ENCODE assay signal across 16 cellular contexts in the genomic region with DNA sequence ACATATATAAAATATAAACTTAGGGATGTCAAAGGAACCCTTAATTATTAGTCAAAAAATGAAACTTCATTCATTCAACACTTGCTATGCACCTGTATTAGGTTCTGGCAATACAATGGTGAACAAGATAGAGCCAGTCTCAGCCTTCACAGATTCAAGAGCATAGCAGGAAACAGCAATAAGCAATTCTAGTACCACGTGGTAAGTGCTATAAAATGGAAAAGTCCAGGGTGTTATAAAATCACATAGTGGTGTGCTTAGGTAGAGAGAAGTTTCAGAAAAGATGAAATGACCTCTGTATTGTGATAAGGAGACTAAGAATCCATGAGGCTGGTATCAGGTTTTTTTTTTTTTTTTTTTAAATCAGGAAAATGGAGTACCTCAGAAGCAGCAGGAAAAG. TPM values are rescaled to one million over a fixed set of nuclear protein-coding genes. Genes with fewer than 3 reads are reported as not detected.
DNase-seq lines count a peak whose midpoint lies in the region; ATAC-seq and TF ChIP-seq lines count a peak whose summit lies in the region.
"Had no signal": no experiment of that assay in that cellular context is flagged by ENCODE, and none has a peak within 500 bp of the region (broad histone marks: within the 10 kb centered on the region; RNA-seq: fewer than 3 reads in every experiment).

No MANE protein-coding gene starts in this region.

- peaks cover 27% of the 10 kb centered on the region for H3K4me1 ChIP-seq in mucosa of descending colon (ENCODE audit: low read depth)

- no peaks in the 10 kb centered on the region for H3K36me3 ChIP-seq in mucosa of descending colon (ENCODE audit: low read depth)
- H3K36me3 ChIP-seq: Peyer's patch had no signal

- ATAC-seq in stimulated activated naive CD8-positive, alpha-beta T cell treated with anti-CD3 and anti-CD28 coated beads, Interleukin-15, Interleukin-2, amounts not matched to agents 100 U/mL and 50 U/mL, for 24 hours, result no peak
- ATAC-seq in mucosa of descending colon (peak; percentile 92), GM18520 (IDR thresholded peaks at IDR 0.05; ENCODE audit: unreplicated experiment) (no peak)

- H3K9me3 ChIP-seq in mucosa of descending colon, result no peaks in the 10 kb centered on the region
- H3K9me3 ChIP-seq: Peyer's patch had no signal

- no peak for DNase-seq in stimulated activated naive CD8-positive, alpha-beta T cell treated with anti-CD3 and anti-CD28 coated beads, Interleukin-15, Interleukin-2, amounts not matched to agents 100 U/mL and 50 U/mL, for 24 hours
- no peak for DNase-seq in activated T-helper 2 cell treated with anti-CD3 and anti-CD28 coated beads, Interferon-gamma antibody, Interleukin-2, Interleukin-4, amounts not matched to agents 10 μg/mL and 5 μg/mL and 100 μg/mL, durations not matched to agents 14 hours and 24 hours and 36 hours (ENCODE audit: low spot score)
- DNase-seq in mucosa of descending colon, result peak in 1 of 3 donors; percentile 20
- no peak for DNase-seq in SK-N-DZ (ENCODE audit: low spot score)
- no peak for DNase-seq in NCI-H526 (lab: John Stamatoyannopoulos, UW)
- DNase-seq: ACHN, DMS79, H9, IMR-90, NCI-H1417 treated with DMSO at 0.1 percent for 48 hours, NCI-H187 treated with DMSO at 0.1 percent for 48 hours, NCI-H226, NCI-H524, Peyer's patch had no signal

- H3K27ac Mint-ChIP-seq in stimulated activated naive CD8-positive, alpha-beta T cell treated with anti-CD3 and anti-CD28 coated beads, Interleukin-15, Interleukin-2, amounts not matched to agents 100 ng/mL and 50 ng/mL, for 24 hours, result peak overlapping the region; percentile 33
- peak overlapping the region; percentile 30 for H3K27ac Mint-ChIP-seq in activated T-helper 2 cell treated with anti-CD3 and anti-CD28 coated beads, Interferon-gamma antibody, Interleukin-2, Interleukin-4, amounts not matched to agents 10 μg/mL and 5 μg/mL and 100 μg/mL, durations not matched to agents 14 hours and 24 hours and 36 hours
- H3K27ac Mint-ChIP-seq: H9 had no signal

- no peaks in the 10 kb centered on the region for H3K9me3 Mint-ChIP-seq in stimulated activated naive CD8-positive, alpha-beta T cell treated with anti-CD3 and anti-CD28 coated beads, Interleukin-15, Interleukin-2, amounts not matched to agents 100 ng/mL and 50 ng/mL, for 24 hours
- no peaks in the 10 kb centered on the region for H3K9me3 Mint-ChIP-seq in activated T-helper 2 cell treated with anti-CD3 and anti-CD28 coated beads, Interferon-gamma antibody, Interleukin-2, Interleukin-4, amounts not matched to agents 10 μg/mL and 5 μg/mL and 100 μg/mL, durations not matched to agents 14 hours and 24 hours and 36 hours
- H3K9me3 Mint-ChIP-seq: H9 had no signal

- peaks cover 51% of the 10 kb centered on the region for H3K4me1 Mint-ChIP-seq in stimulated activated naive CD8-positive, alpha-beta T cell treated with anti-CD3 and anti-CD28 coated beads, Interleukin-15, Interleukin-2, amounts not matched to agents 100 ng/mL and 50 ng/mL, for 24 hours (ENCODE audit: low read depth)
- H3K4me1 Mint-ChIP-seq in activated T-helper 2 cell treated with anti-CD3 and anti-CD28 coated beads, Interferon-gamma antibody, Interleukin-2, Interleukin-4, amounts not matched to agents 10 μg/mL and 5 μg/mL and 100 μg/mL, durations not matched to agents 14 hours and 24 hours and 36 hours (ENCODE audit: low read depth), result peaks cover 27% of the 10 kb centered on the region

- peak overlapping the region; percentile 22 for H3K4me3 Mint-ChIP-seq in stimulated activated naive CD8-positive, alpha-beta T cell treated with anti-CD3 and anti-CD28 coated beads, Interleukin-15, Interleukin-2, amounts not matched to agents 100 ng/mL and 50 ng/mL, for 24 hours
- H3K4me3 Mint-ChIP-seq in activated T-helper 2 cell treated with anti-CD3 and anti-CD28 coated beads, Interferon-gamma antibody, Interleukin-2, Interleukin-4, amounts not matched to agents 10 μg/mL and 5 μg/mL and 100 μg/mL, durations not matched to agents 14 hours and 24 hours and 36 hours (ENCODE audit: low read depth), result no peak overlapping the region
- H3K4me3 Mint-ChIP-seq: H9 had no signal

- no peaks in the 10 kb centered on the region for H3K27me3 Mint-ChIP-seq in stimulated activated naive CD8-positive, alpha-beta T cell treated with anti-CD3 and anti-CD28 coated beads, Interleukin-15, Interleukin-2, amounts not matched to agents 100 ng/mL and 50 ng/mL, for 24 hours
- no peaks in the 10 kb centered on the region for H3K27me3 Mint-ChIP-seq in activated T-helper 2 cell treated with anti-CD3 and anti-CD28 coated beads, Interferon-gamma antibody, Interleukin-2, Interleukin-4, amounts not matched to agents 10 μg/mL and 5 μg/mL and 100 μg/mL, durations not matched to agents 14 hours and 24 hours and 36 hours (ENCODE audit: low read depth)

- H3K4me3 ChIP-seq in mucosa of descending colon, result no peak overlapping the region
- H3K4me3 ChIP-seq: Peyer's patch had no signal

- TF ChIP-seq CTCF in mucosa of descending colon (IDR thresholded peaks at IDR 0.05), result no peak

- H3K36me3 Mint-ChIP-seq in stimulated activated naive CD8-positive, alpha-beta T cell treated with anti-CD3 and anti-CD28 coated beads, Interleukin-15, Interleukin-2, amounts not matched to agents 100 ng/mL and 50 ng/mL, for 24 hours (ENCODE audit: low read depth), result peaks cover 31% of the 10 kb centered on the region
- H3K36me3 Mint-ChIP-seq in activated T-helper 2 cell treated with anti-CD3 and anti-CD28 coated beads, Interferon-gamma antibody, Interleukin-2, Interleukin-4, amounts not matched to agents 10 μg/mL and 5 μg/mL and 100 μg/mL, durations not matched to agents 14 hours and 24 hours and 36 hours (ENCODE audit: low read depth), result peaks cover 37% of the 10 kb centered on the region

- intact Hi-C loops in activated T-helper 2 cell treated with anti-CD3 and anti-CD28 coated beads, Interferon-gamma antibody, Interleukin-2, Interleukin-4, amounts not matched to agents 10 μg/mL and 5 μg/mL and 100 μg/mL, durations not matched to agents 14 hours and 24 hours and 36 hours (cut with micrococcal nuclease), result no loop called here
- intact Hi-C loops in mucosa of descending colon (cut with DNase I, micrococcal nuclease), result no loop called here

RNA-seq across cellular contexts. Expression of a gene that starts 5.2 kb away (rescaled TPM):
- total RNA-seq in activated T-helper 2 cell treated with anti-CD3 and anti-CD28 coated beads, Interferon-gamma antibody, Interleukin-2, Interleukin-4, amounts not matched to agents 10 μg/mL and 5 μg/mL and 100 μg/mL, durations not matched to agents 14 hours and 24 hours and 36 hours, result 52.8 and 54.4 TPM in 2 replicates
- total RNA-seq in mucosa of descending colon, result 10 to 100 TPM; 37.4 to 50.4 (median 44.2) TPM
- polyA plus RNA-seq in SK-N-DZ (2014; cell fraction: cytosol; rRNA removed), result 74.8 and 83.2 TPM in 2 replicates
- 27.1 and 37.2 TPM in 2 replicates for polyA plus RNA-seq in SK-N-DZ (2014; cell fraction: nucleus; rRNA removed)

RNA-seq across cellular contexts. Expression of a gene that starts 5.7 kb away (rescaled TPM):
- total RNA-seq in activated T-helper 2 cell treated with anti-CD3 and anti-CD28 coated beads, Interferon-gamma antibody, Interleukin-2, Interleukin-4, amounts not matched to agents 10 μg/mL and 5 μg/mL and 100 μg/mL, durations not matched to agents 14 hours and 24 hours and 36 hours, result 2.0 and 2.8 TPM in 2 replicates
- 1 to 10 TPM; 1.2 to 1.7 (median 1.3) TPM for total RNA-seq in mucosa of descending colon
- polyA plus RNA-seq in SK-N-DZ (2014; cell fraction: cytosol; rRNA removed), result 17.1 and 18.7 TPM in 2 replicates
- polyA plus RNA-seq in SK-N-DZ (2014; cell fraction: nucleus; rRNA removed), result 8.0 and 8.3 TPM in 2 replicates
